In the genomic region with DNA sequence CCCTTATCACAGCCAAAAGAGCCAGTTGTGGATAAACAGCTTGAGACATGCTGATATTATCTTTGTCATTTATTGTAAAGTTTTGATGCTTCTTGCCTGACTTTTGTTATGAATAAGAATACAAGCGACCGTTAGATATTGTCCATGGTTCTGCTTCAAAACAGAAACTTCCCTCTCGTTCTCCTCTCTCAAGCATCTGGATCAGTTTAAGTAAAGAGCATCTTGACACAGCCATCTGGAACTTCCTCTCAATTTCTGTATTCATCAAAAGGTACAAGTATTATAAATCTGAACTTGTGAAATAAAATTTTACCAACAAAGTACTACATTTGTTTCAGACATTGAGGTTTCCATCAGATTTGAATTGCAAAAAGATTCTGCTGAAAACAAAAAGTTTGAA, we compare ENCODE assay signal across 27 cellular contexts. TPM values are rescaled to one million over a fixed set of nuclear protein-coding genes. Genes with fewer than 3 reads are reported as not detected.
"Had no signal": no experiment of that assay in that cellular context is flagged by ENCODE, and none has a peak within 500 bp of the region (broad histone marks: within the 10 kb centered on the region; RNA-seq: fewer than 3 reads in every experiment).

No MANE protein-coding gene starts in this region.

- H3K27ac ChIP-seq: ascending aorta, body of pancreas, Peyer's patch, RWPE1 had no signal

- H3K9me3 ChIP-seq: ascending aorta, body of pancreas, Peyer's patch had no signal

- H3K4me1 ChIP-seq: ascending aorta, body of pancreas, Peyer's patch had no signal

- H3K27me3 ChIP-seq: ascending aorta, body of pancreas, Peyer's patch had no signal

- DNase-seq: activated B cell treated with CpG ODN at 0.5 μM for 24 hours; activated CD4-positive, alpha-beta memory T cell treated with anti-CD3 and anti-CD28 coated beads for 36 hours; activated CD4-positive, alpha-beta T cell treated with anti-CD3 and anti-CD28 coated beads for 1 hour; activated CD4-positive, alpha-beta T cell treated with anti-CD3 and anti-CD28 coated beads, Interleukin-2, amount 10 ng/mL, durations not matched to agents 24 days and 14 days; activated gamma-delta T cell treated with Interleukin-2 at 50 U/mL for 16 hours; activated naive CD4-positive, alpha-beta T cell treated with anti-CD3 and anti-CD28 coated beads, Interleukin-2, amount 50 U/mL, for 16 hours; activated T-cell treated with anti-CD3 and anti-CD28 coated beads for 4 hours; activated T-cell treated with anti-CD3 and anti-CD28 coated beads, Interleukin-2, amount 50 U/mL, for 48 hours; amniotic stem cell; body of pancreas; NCI-H1105; NCI-H1436; NCI-H1694 treated with DMSO at 0.1 percent for 48 hours; NCI-H2029 treated with DMSO at 0.1 percent for 48 hours; NCI-H345; NCI-H510A; NCI-H526 treated with DMSO at 0.1 percent for 48 hours; NCI-H82; Peyer's patch; SHP77; T-helper 17 cell; T1000 had no signal

- H3K4me3 ChIP-seq: ascending aorta, body of pancreas, Peyer's patch had no signal

- FAIRE-seq: bronchial epithelial cell, TTC549 had no signal

- H3K36me3 ChIP-seq: ascending aorta, Peyer's patch had no signal

RNA-seq across cellular contexts. Expression of gene CLDN14, which starts 36.3 kb away (rescaled TPM):
- total RNA-seq: activated CD4-positive, alpha-beta memory T cell treated with anti-CD3 and anti-CD28 coated beads for 36 hours; activated CD4-positive, alpha-beta T cell treated with anti-CD3 and anti-CD28 coated beads, Interleukin-2, amount 10 ng/mL, durations not matched to agents 24 days and 14 days; activated CD8-positive, alpha-beta memory T cell treated with anti-CD3 and anti-CD28 coated beads for 36 hours; ascending aorta; bronchial epithelial cell; Peyer's patch; T-helper 17 cell had no signal
